In the genomic region with DNA sequence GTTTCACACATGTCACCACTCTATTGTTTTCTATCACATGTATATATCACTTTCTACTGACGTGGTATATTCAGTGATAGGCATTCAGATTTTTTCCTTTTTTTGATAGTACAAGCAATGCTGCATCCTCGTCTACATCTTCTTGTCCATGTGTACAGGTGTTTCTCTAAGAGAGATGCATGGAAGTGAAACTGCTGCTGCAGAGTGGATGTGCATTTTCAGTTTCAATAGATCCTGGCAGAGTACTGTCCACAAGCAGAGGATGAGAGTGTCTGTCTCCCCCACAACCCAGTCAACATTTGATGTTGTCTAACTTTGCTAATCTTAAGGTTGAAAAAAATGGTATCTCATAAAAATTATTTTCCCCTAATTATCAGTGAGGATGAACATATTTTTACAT, we compare ENCODE assay signal across 17 cellular contexts.
DNase-seq lines count a peak whose midpoint lies in the region; ATAC-seq and TF ChIP-seq lines count a peak whose summit lies in the region.
"Had no signal": no experiment of that assay in that cellular context is flagged by ENCODE, and none has a peak within 500 bp of the region (broad histone marks: within the 10 kb centered on the region; RNA-seq: fewer than 3 reads in every experiment).

No MANE protein-coding gene starts in this region.

- no peak overlapping the region for H3K4me3 Mint-ChIP-seq in stimulated activated naive CD8-positive, alpha-beta T cell treated with anti-CD3 and anti-CD28 coated beads, Interleukin-15, amount 100 ng/mL, for 72 hours
- H3K4me3 Mint-ChIP-seq: CD8-positive, alpha-beta T cell had no signal

- peaks cover 13 to 14% of the 10 kb centered on the region in 2 donors for H3K9me3 Mint-ChIP-seq in stimulated activated naive CD8-positive, alpha-beta T cell treated with anti-CD3 and anti-CD28 coated beads, Interleukin-15, amount 100 ng/mL, for 72 hours
- H3K9me3 Mint-ChIP-seq: CD8-positive, alpha-beta T cell had no signal

- no peaks in the 10 kb centered on the region for H3K27me3 ChIP-seq in PC-3 (ENCODE audit: low read length)
- H3K27me3 ChIP-seq: esophagus muscularis mucosa, stomach had no signal

- DNase-seq in activated CD4-positive, alpha-beta T cell treated with anti-CD3 and anti-CD28 coated beads, Interleukin-2, amount 50 U/mL, for 48 hours = no peak
- DNase-seq in stimulated activated naive CD8-positive, alpha-beta T cell treated with anti-CD3 and anti-CD28 coated beads, Interleukin-15, amount 100 ng/mL, for 72 hours = no peak
- DNase-seq in PC-3 (no peak), HEK293T (ENCODE audit: extremely low spot score) (no peak)
- DNase-seq: activated gamma-delta T cell treated with Interleukin-2 at 50 U/mL for 16 hours; CD8-positive, alpha-beta T cell; kidney glomerular epithelial cell; NCI-H2029; NCI-H526 treated with DMSO at 0.1 percent for 48 hours; stomach had no signal

- H3F3A ChIP-seq in PC-3 (ENCODE audit: low read length, unreplicated experiment) = no peaks in the 10 kb centered on the region

- H3K4me1 ChIP-seq in PC-3 (ENCODE audit: insufficient read depth, low read length) = peaks cover 12% of the 10 kb centered on the region
- H3K4me1 ChIP-seq: esophagus muscularis mucosa, stomach had no signal

- no peak for TF ChIP-seq CTCF in PC-3 (conservative IDR thresholded peaks at IDR 0.05; ENCODE audit: low read depth, low read length)

- H3K36me3 ChIP-seq in PC-3 (ENCODE audit: low read depth, low read length) = no peaks in the 10 kb centered on the region
- H3K36me3 ChIP-seq: esophagus muscularis mucosa, HAP-1, stomach had no signal

- no peak overlapping the region for H3K4me3 ChIP-seq in PC-3 (ENCODE audit: low read length)
- H3K4me3 ChIP-seq: esophagus muscularis mucosa, HAP-1, stomach had no signal

- CTCF ChIA-PET in PC-3 (lab: Charles Lee) (no interaction called here), HEK293T (lab: Yijun Ruan, JAX) (no interaction called here)

- intact Hi-C loops in PC-3 (cut with micrococcal nuclease) = no loop called here

- H2AFZ ChIP-seq in PC-3 (ENCODE audit: low read length) = no peak overlapping the region

- no peak overlapping the region for H3K9ac ChIP-seq in PC-3 (ENCODE audit: low read length)

- POLR2A ChIA-PET in PC-3 (lab: Charles Lee; ENCODE audit: unreplicated experiment) = no interaction called here
- POLR2A ChIA-PET in HEK293T (lab: Yijun Ruan, JAX) = no interaction called here

- no peaks in the 10 kb centered on the region for H3K27me3 Mint-ChIP-seq in stimulated activated naive CD8-positive, alpha-beta T cell treated with anti-CD3 and anti-CD28 coated beads, Interleukin-15, amount 100 ng/mL, for 72 hours

- no peak overlapping the region for H3K27ac ChIP-seq in PC-3 (ENCODE audit: low read length)
- H3K27ac ChIP-seq: esophagus muscularis mucosa, stomach, VCaP had no signal

- peak; percentile 96 for ATAC-seq in GM18502 (IDR thresholded peaks at IDR 0.05; ENCODE audit: poor library complexity, unreplicated experiment)
- peak; percentile 72 for ATAC-seq in GM19397 (IDR thresholded peaks at IDR 0.05; ENCODE audit: unreplicated experiment)
- ATAC-seq in HG02870 (IDR thresholded peaks at IDR 0.05; ENCODE audit: unreplicated experiment) = peak; percentile 75
- peak; percentile 86 for ATAC-seq in HG03520 (IDR thresholded peaks at IDR 0.05; ENCODE audit: unreplicated experiment)
- no peak for ATAC-seq in stimulated activated naive CD8-positive, alpha-beta T cell treated with anti-CD3 and anti-CD28 coated beads, Interleukin-15, amount 100 ng/mL, for 72 hours
- no peak for ATAC-seq in PC-3
- ATAC-seq: CD8-positive, alpha-beta T cell had no signal

- no peaks in the 10 kb centered on the region for H3K79me2 ChIP-seq in PC-3 (ENCODE audit: low read length)

- no peak overlapping the region for H3K27ac Mint-ChIP-seq in stimulated activated naive CD8-positive, alpha-beta T cell treated with anti-CD3 and anti-CD28 coated beads, Interleukin-15, amount 100 ng/mL, for 72 hours
- H3K27ac Mint-ChIP-seq: CD8-positive, alpha-beta T cell had no signal

- no TSS peak for BruUV-seq in PC-3 (replicated peaks; lab: Mats Ljungman, UMichigan)

- peaks cover 6% of the 10 kb centered on the region for H3K4me1 Mint-ChIP-seq in stimulated activated naive CD8-positive, alpha-beta T cell treated with anti-CD3 and anti-CD28 coated beads, Interleukin-15, amount 100 ng/mL, for 72 hours

- no peaks in the 10 kb centered on the region for H3K9me2 ChIP-seq in PC-3 (replicated peaks; ENCODE audit: low read length)

- no peaks in the 10 kb centered on the region for H3K9me3 ChIP-seq in PC-3 (ENCODE audit: low read length)
- H3K9me3 ChIP-seq: esophagus muscularis mucosa, HAP-1, stomach had no signal

- H4K20me1 ChIP-seq in PC-3 (ENCODE audit: low read length) = no peaks in the 10 kb centered on the region

- no peak overlapping the region for H3K4me2 ChIP-seq in PC-3 (ENCODE audit: low read length)

TF ChIP-seq in HEK293T, 16 proteins besides CTCF, POLR2A, EP300 and RAD21:
- TF ChIP-seq HDGF (IDR thresholded peaks at IDR 0.05; ENCODE audit: borderline replicate concordance) (no peak), CTBP1 (IDR thresholded peaks at IDR 0.05; ENCODE audit: borderline replicate concordance) (no peak), ARNT (IDR thresholded peaks at IDR 0.05) (no peak), NFRKB (IDR thresholded peaks at IDR 0.05) (no peak), TARDBP (IDR thresholded peaks at IDR 0.05) (no peak), SP1 (IDR thresholded peaks at IDR 0.05) (no peak), SUZ12 (IDR thresholded peaks at IDR 0.05) (no peak), ZNF384 (IDR thresholded peaks at IDR 0.05) (no peak), LEF1 (IDR thresholded peaks at IDR 0.05; ENCODE audit: borderline replicate concordance) (no peak), FOXA1 (IDR thresholded peaks at IDR 0.05) (no peak)

Comparison
In these comparisons a context has a peak if more than half of its experiments do, and no peak if none do; other contexts are left out.
1. ATAC-seq: peak in GM18502 (single experiment), GM19397 (single experiment), HG02870 (single experiment) and HG03520 (single experiment); none in stimulated activated naive CD8-positive, alpha-beta T cell treated with anti-CD3 and anti-CD28 coated beads, Interleukin-15, amount 100 ng/mL, for 72 hours (single experiment) and PC-3 (single experiment).